ENCODE assay signal across 8 cellular contexts in genomic region chr5:140648132-140648432, GRCh38. TPM values are rescaled to one million over a fixed set of nuclear protein-coding genes. Genes with fewer than 3 reads are reported as not detected.
DNase-seq lines count a peak whose midpoint lies in the region; ATAC-seq, FAIRE-seq and TF ChIP-seq lines count a peak whose summit lies in the region.

No MANE protein-coding gene starts in this region.

- peak overlapping the region; percentile 90 for H3K4me2 ChIP-seq in HepG2 (ENCODE audit: low read depth, low read length)

- H3K4me1 ChIP-seq in HepG2 (ENCODE audit: insufficient read depth, low read length) (peaks cover 22% of the 10 kb centered on the region), upper lobe of right lung (peaks cover 21% of the 10 kb centered on the region)

- TSS peak; percentile 57 for BruUV-seq in HepG2 (replicated peaks; lab: Mats Ljungman, UMichigan)

- DNase-seq in activated naive CD4-positive, alpha-beta T cell treated with anti-CD3 and anti-CD28 coated beads, Interleukin-2, amount 10 ng/mL, durations not matched to agents 7 days and 5 days: no peak
- DNase-seq in activated naive CD4-positive, alpha-beta T cell treated with anti-CD3 and anti-CD28 coated beads, Interleukin-2, amount 50 U/mL, for 16 hours: no peak
- DNase-seq in activated naive CD8-positive, alpha-beta T cell treated with anti-CD3 and anti-CD28 coated beads, Interleukin-2, amount 10 ng/mL, durations not matched to agents 7 days and 5 days: no peak
- no peak for DNase-seq in HepG2 (ENCODE audit: low spot score)
- DNase-seq in upper lobe of right lung: no peak
- no peak for DNase-seq in T-helper 9 cell
- no peak for DNase-seq in NCI-H1048 (lab: John Stamatoyannopoulos, UW)

- TF ChIP-seq EP300 in HepG2 (IDR thresholded peaks at IDR 0.05; ENCODE audit: low read depth in 2 of 2, low read length in 2 of 2) (no peak), HepG2 (CRISPR knock-in tag; IDR thresholded peaks at IDR 0.05; ENCODE audit: borderline replicate concordance) (no peak)

- TF ChIP-seq CTCF in HepG2 (CRISPR knock-in tag; IDR thresholded peaks at IDR 0.05) (no peak), upper lobe of right lung (IDR thresholded peaks at IDR 0.05) (no peak)

- no peak for TF ChIP-seq RAD21 in HepG2 (CRISPR knock-in tag; IDR thresholded peaks at IDR 0.05)

- TF ChIP-seq POLR2A in HepG2 (IDR thresholded peaks at IDR 0.05; ENCODE audit: insufficient read depth in 1 of 2, low read depth in 2 of 2, low read length in 2 of 2): no peak

- no peak for FAIRE-seq in HepG2 (lab: Jason Lieb, UNC)

- ATAC-seq in activated naive CD8-positive, alpha-beta T cell treated with anti-CD3 and anti-CD28 coated beads, Interleukin-2, amount 10 ng/mL, durations not matched to agents 7 days and 5 days (ENCODE audit: low read depth): peak; percentile 27
- no peak for ATAC-seq in HepG2
- ATAC-seq in upper lobe of right lung: no peak
- no peak for ATAC-seq in HG03175 (IDR thresholded peaks at IDR 0.05; ENCODE audit: unreplicated experiment)

- no peak overlapping the region for H2AFZ ChIP-seq in HepG2 (ENCODE audit: low read length)

- no peaks in the 10 kb centered on the region for H4K20me1 ChIP-seq in HepG2 (ENCODE audit: insufficient read depth, low read length)

- H3K27ac ChIP-seq in HepG2 (ENCODE audit: extremely low read length, insufficient read depth, low read length) (peak overlapping the region; percentile 69), upper lobe of right lung (peak overlapping the region; percentile 86)

- peaks cover 10 to 48% of the 10 kb centered on the region in 2 experiments for H3K36me3 ChIP-seq in HepG2 (replicated peaks in 1 of 2; ENCODE audit: control insufficient read depth in 1 of 2, insufficient read depth in 2 of 2, low read length in 2 of 2)
- peaks cover 67% of the 10 kb centered on the region for H3K36me3 ChIP-seq in upper lobe of right lung

- intact Hi-C loops in HepG2 (cut with micrococcal nuclease; ENCODE audit: unreplicated experiment): loop anchor here (10.0 kb wide), 1 partner anchor 243 kb away; the partner anchor contains the start of gene ANKHD1
- intact Hi-C loops in upper lobe of right lung (cut with DNase I): no loop called here

- H3K27ac Mint-ChIP-seq in activated naive CD4-positive, alpha-beta T cell treated with anti-CD3 and anti-CD28 coated beads, Interleukin-2, amount 10 ng/mL, durations not matched to agents 7 days and 5 days: peak overlapping the region; percentile 99
- peak overlapping the region; percentile 98 for H3K27ac Mint-ChIP-seq in activated naive CD8-positive, alpha-beta T cell treated with anti-CD3 and anti-CD28 coated beads, Interleukin-2, amount 10 ng/mL, durations not matched to agents 7 days and 5 days

- H3K27me3 Mint-ChIP-seq in activated naive CD4-positive, alpha-beta T cell treated with anti-CD3 and anti-CD28 coated beads, Interleukin-2, amount 10 ng/mL, durations not matched to agents 7 days and 5 days: no peaks in the 10 kb centered on the region
- H3K27me3 Mint-ChIP-seq in activated naive CD8-positive, alpha-beta T cell treated with anti-CD3 and anti-CD28 coated beads, Interleukin-2, amount 10 ng/mL, durations not matched to agents 7 days and 5 days: no peaks in the 10 kb centered on the region

- H3K4me3 Mint-ChIP-seq in activated naive CD4-positive, alpha-beta T cell treated with anti-CD3 and anti-CD28 coated beads, Interleukin-2, amount 10 ng/mL, durations not matched to agents 7 days and 5 days: peak overlapping the region; percentile 99
- peak overlapping the region; percentile 97 for H3K4me3 Mint-ChIP-seq in activated naive CD8-positive, alpha-beta T cell treated with anti-CD3 and anti-CD28 coated beads, Interleukin-2, amount 10 ng/mL, durations not matched to agents 7 days and 5 days

- H3K9me3 Mint-ChIP-seq in activated naive CD4-positive, alpha-beta T cell treated with anti-CD3 and anti-CD28 coated beads, Interleukin-2, amount 10 ng/mL, durations not matched to agents 7 days and 5 days: no peaks in the 10 kb centered on the region
- no peaks in the 10 kb centered on the region for H3K9me3 Mint-ChIP-seq in activated naive CD8-positive, alpha-beta T cell treated with anti-CD3 and anti-CD28 coated beads, Interleukin-2, amount 10 ng/mL, durations not matched to agents 7 days and 5 days

- peak overlapping the region; percentile 93 for H3K9ac ChIP-seq in HepG2 (ENCODE audit: insufficient read depth, low read depth, low read length)

- H3K36me3 Mint-ChIP-seq in activated naive CD4-positive, alpha-beta T cell treated with anti-CD3 and anti-CD28 coated beads, Interleukin-2, amount 10 ng/mL, durations not matched to agents 7 days and 5 days: peaks cover 50% of the 10 kb centered on the region
- H3K36me3 Mint-ChIP-seq in activated naive CD8-positive, alpha-beta T cell treated with anti-CD3 and anti-CD28 coated beads, Interleukin-2, amount 10 ng/mL, durations not matched to agents 7 days and 5 days: peaks cover 27% of the 10 kb centered on the region

- WGBS in HepG2 (ENCODE audit: low lambda C conversion rate): 1% methylated on average over 8 of the region's 11 CpGs

- H3K27me3 ChIP-seq in HepG2 (ENCODE audit: control insufficient read depth in 1 of 2, insufficient read depth in 2 of 2, low read length in 2 of 2): no peaks in the 10 kb centered on the region; a peak in 2 of 5 replicates
- no peaks in the 10 kb centered on the region for H3K27me3 ChIP-seq in upper lobe of right lung

- peaks cover 28% of the 10 kb centered on the region for H3K79me2 ChIP-seq in HepG2 (ENCODE audit: insufficient read depth, low read length)

- H3K9me3 ChIP-seq in HepG2 (ENCODE audit: low read length) (no peaks in the 10 kb centered on the region), upper lobe of right lung (no peaks in the 10 kb centered on the region)

- CTCF ChIA-PET in activated naive CD4-positive, alpha-beta T cell treated with anti-CD3 and anti-CD28 coated beads, Interleukin-2, amount 10 ng/mL, durations not matched to agents 7 days and 5 days (lab: Charles Lee): interaction anchor here (0.8 to 2.9 kb wide), 7 partner anchors 9 to 405 kb away, joined by 3 to 23 read pairs (median 5); no protein-coding TSS in a partner anchor
- CTCF ChIA-PET in HepG2 (lab: Yijun Ruan, JAX; ENCODE audit: low intra/inter-chr PET ratio, low total read pairs): no interaction called here

- in situ Hi-C loops in HepG2 (cut with HindIII; ENCODE audit: extremely low pct_ligation_motif_present, low pct_unique_long_range_greater_than_20kb): no loop called here

- peaks cover 36% of the 10 kb centered on the region for H3K4me1 Mint-ChIP-seq in activated naive CD4-positive, alpha-beta T cell treated with anti-CD3 and anti-CD28 coated beads, Interleukin-2, amount 10 ng/mL, durations not matched to agents 7 days and 5 days
- peaks cover 19% of the 10 kb centered on the region for H3K4me1 Mint-ChIP-seq in activated naive CD8-positive, alpha-beta T cell treated with anti-CD3 and anti-CD28 coated beads, Interleukin-2, amount 10 ng/mL, durations not matched to agents 7 days and 5 days

- POLR2A ChIA-PET in activated naive CD8-positive, alpha-beta T cell treated with anti-CD3 and anti-CD28 coated beads, Interleukin-2, amount 10 ng/mL, durations not matched to agents 7 days and 5 days (lab: Charles Lee): interaction anchor here (0.8 to 2.8 kb wide), 19 partner anchors 9 to 276 kb away, joined by 3 to 38 read pairs (median 8); partner anchors contain the start of genes ANKHD1, APBB3, CD14 and EIF4EBP3
- POLR2A ChIA-PET in HepG2 (lab: Yijun Ruan, JAX): interaction anchor here (0.6 to 2.6 kb wide), 28 partner anchors 8 to 301 kb away, joined by 3 to 84 read pairs (median 5); partner anchors contain the start of genes ANKHD1, APBB3, CD14 and EIF4EBP3

- H3K4me3 ChIP-seq in HepG2 (replicated peaks in 1 of 3; ENCODE audit: insufficient read depth in 1 of 3, low read depth in 2 of 3, low read length in 3 of 3) (peak overlapping the region; percentile 82 to 98 (median 95)), upper lobe of right lung (peak overlapping the region; percentile 99)

RNA-seq across cellular contexts. Expression of gene IK, which starts 0.5 kb away (rescaled TPM):
- total RNA-seq in activated naive CD8-positive, alpha-beta T cell treated with anti-CD3 and anti-CD28 coated beads, Interleukin-2, amount 10 ng/mL, durations not matched to agents 7 days and 5 days: 100 to 1,000 TPM; 135 to 140 TPM
- 67.5 and 86.4 TPM in 2 replicates for total RNA-seq in HepG2 (2016; rRNA removed; fragmentation: Illumina TruSeq; extraction: Trizol)
- total RNA-seq in HepG2 (2016; cell fraction: cytosol; rRNA removed; fragmentation: Illumina TruSeq; extraction: Trizol; ENCODE audit: low read depth): 10.9 and 13.0 TPM in 2 replicates
- 67.8 and 81.2 TPM in 2 replicates for total RNA-seq in HepG2 (2016; cell fraction: insoluble cytoplasmic fraction; rRNA removed; fragmentation: Illumina TruSeq; extraction: Trizol)
- 12.8 and 18.0 TPM in 2 replicates for total RNA-seq in HepG2 (2016; cell fraction: membrane; rRNA removed; fragmentation: Illumina TruSeq; extraction: Trizol)
- 45.9 and 55.5 TPM in 2 replicates for total RNA-seq in HepG2 (2016; cell fraction: nucleus; rRNA removed; fragmentation: Illumina TruSeq; extraction: Trizol)
- polyA plus RNA-seq in HepG2 (2011; rRNA removed): 63.7 and 65.3 TPM in 2 replicates
- polyA plus RNA-seq in HepG2 (2011; cell fraction: cytosol; rRNA removed): 43.5 and 55.0 TPM in 2 replicates
- 132 and 195 TPM in 2 replicates for polyA plus RNA-seq in HepG2 (2011; cell fraction: nucleus; rRNA removed)
- polyA plus RNA-seq in HepG2 (2012): 61.8 and 72.2 TPM in 2 replicates
- 8.8 TPM in 2 replicates for polyA plus RNA-seq in HepG2 (2016; cell fraction: cytosol; fragmentation: Illumina TruSeq; extraction: Trizol; ENCODE audit: low read depth)
- polyA plus RNA-seq in HepG2 (2016; cell fraction: insoluble cytoplasmic fraction; fragmentation: Illumina TruSeq; extraction: Trizol; ENCODE audit: low read depth): 103 and 116 TPM in 2 replicates
- 8.1 and 11.8 TPM in 2 replicates for polyA plus RNA-seq in HepG2 (2016; cell fraction: membrane; fragmentation: Illumina TruSeq; extraction: Trizol; ENCODE audit: low read depth)
- polyA plus RNA-seq in HepG2 (2016; cell fraction: nucleus; fragmentation: Illumina TruSeq; extraction: Trizol; ENCODE audit: insufficient read depth, low read depth): 114 and 115 TPM in 2 replicates
- 32.1 and 98.6 TPM in 2 replicates for polyA minus RNA-seq in HepG2 (2011; rRNA and poly(A)+ RNA removed; ENCODE audit: low replicate concordance)
- 23.0 and 28.8 TPM in 2 replicates for polyA minus RNA-seq in HepG2 (2011; cell fraction: cytosol; rRNA and poly(A)+ RNA removed)
- 63.2 and 75.2 TPM in 2 replicates for polyA minus RNA-seq in HepG2 (2011; cell fraction: nucleus; rRNA and poly(A)+ RNA removed)
- 63.5 TPM for total RNA-seq in upper lobe of right lung

RNA-seq across cellular contexts. Expression of gene NDUFA2, which starts 0.7 kb away (rescaled TPM):
- total RNA-seq in activated naive CD8-positive, alpha-beta T cell treated with anti-CD3 and anti-CD28 coated beads, Interleukin-2, amount 10 ng/mL, durations not matched to agents 7 days and 5 days: 10 to 100 TPM; 65.9 to 66.6 TPM
- 97.2 and 103 TPM in 2 replicates for total RNA-seq in HepG2 (2016; rRNA removed; fragmentation: Illumina TruSeq; extraction: Trizol)
- 31.4 and 47.0 TPM in 2 replicates for total RNA-seq in HepG2 (2016; cell fraction: cytosol; rRNA removed; fragmentation: Illumina TruSeq; extraction: Trizol; ENCODE audit: low read depth)
- 93.8 and 118 TPM in 2 replicates for total RNA-seq in HepG2 (2016; cell fraction: insoluble cytoplasmic fraction; rRNA removed; fragmentation: Illumina TruSeq; extraction: Trizol)
- total RNA-seq in HepG2 (2016; cell fraction: membrane; rRNA removed; fragmentation: Illumina TruSeq; extraction: Trizol): 39.2 and 47.9 TPM in 2 replicates
- total RNA-seq in HepG2 (2016; cell fraction: nucleus; rRNA removed; fragmentation: Illumina TruSeq; extraction: Trizol): 35.2 and 41.9 TPM in 2 replicates
- polyA plus RNA-seq in HepG2 (2011; rRNA removed): 94.9 and 105 TPM in 2 replicates
- polyA plus RNA-seq in HepG2 (2011; cell fraction: cytosol; rRNA removed): 88.4 and 132 TPM in 2 replicates
- 34.5 and 35.4 TPM in 2 replicates for polyA plus RNA-seq in HepG2 (2011; cell fraction: nucleus; rRNA removed)
- 58.5 and 59.1 TPM in 2 replicates for polyA plus RNA-seq in HepG2 (2012)
- polyA plus RNA-seq in HepG2 (2016; cell fraction: cytosol; fragmentation: Illumina TruSeq; extraction: Trizol; ENCODE audit: low read depth): 35.9 and 45.1 TPM in 2 replicates
- 102 and 108 TPM in 2 replicates for polyA plus RNA-seq in HepG2 (2016; cell fraction: insoluble cytoplasmic fraction; fragmentation: Illumina TruSeq; extraction: Trizol; ENCODE audit: low read depth)
- polyA plus RNA-seq in HepG2 (2016; cell fraction: membrane; fragmentation: Illumina TruSeq; extraction: Trizol; ENCODE audit: low read depth): 35.6 and 44.9 TPM in 2 replicates
- 62.0 and 65.8 TPM in 2 replicates for polyA plus RNA-seq in HepG2 (2016; cell fraction: nucleus; fragmentation: Illumina TruSeq; extraction: Trizol; ENCODE audit: insufficient read depth, low read depth)
- 18.8 and 29.1 TPM in 2 replicates for polyA minus RNA-seq in HepG2 (2011; rRNA and poly(A)+ RNA removed; ENCODE audit: low replicate concordance)
- polyA minus RNA-seq in HepG2 (2011; cell fraction: cytosol; rRNA and poly(A)+ RNA removed): 11.2 and 15.4 TPM in 2 replicates
- 12.6 and 13.9 TPM in 2 replicates for polyA minus RNA-seq in HepG2 (2011; cell fraction: nucleus; rRNA and poly(A)+ RNA removed)
- total RNA-seq in upper lobe of right lung: 47.2 TPM

RNA-seq across cellular contexts. Expression of gene TMCO6, which starts 8.8 kb away (rescaled TPM):
- total RNA-seq in activated naive CD8-positive, alpha-beta T cell treated with anti-CD3 and anti-CD28 coated beads, Interleukin-2, amount 10 ng/mL, durations not matched to agents 7 days and 5 days: 10 to 100 TPM; 39.2 to 43.7 TPM
- 8.2 and 16.6 TPM in 2 replicates for total RNA-seq in HepG2 (2016; rRNA removed; fragmentation: Illumina TruSeq; extraction: Trizol)
- total RNA-seq in HepG2 (2016; cell fraction: cytosol; rRNA removed; fragmentation: Illumina TruSeq; extraction: Trizol; ENCODE audit: low read depth): 5.8 and 7.1 TPM in 2 replicates
- 7.7 and 17.8 TPM in 2 replicates for total RNA-seq in HepG2 (2016; cell fraction: insoluble cytoplasmic fraction; rRNA removed; fragmentation: Illumina TruSeq; extraction: Trizol)
- total RNA-seq in HepG2 (2016; cell fraction: membrane; rRNA removed; fragmentation: Illumina TruSeq; extraction: Trizol): 6.2 and 7.2 TPM in 2 replicates
- 33.8 and 34.3 TPM in 2 replicates for total RNA-seq in HepG2 (2016; cell fraction: nucleus; rRNA removed; fragmentation: Illumina TruSeq; extraction: Trizol)
- 28.2 and 36.3 TPM in 2 replicates for polyA plus RNA-seq in HepG2 (2011; rRNA removed)
- 19.5 and 25.9 TPM in 2 replicates for polyA plus RNA-seq in HepG2 (2011; cell fraction: cytosol; rRNA removed)
- polyA plus RNA-seq in HepG2 (2011; cell fraction: nucleus; rRNA removed): 235 and 295 TPM in 2 replicates
- 17.5 and 19.3 TPM in 2 replicates for polyA plus RNA-seq in HepG2 (2012)
- 2.1 and 2.6 TPM in 2 replicates for polyA plus RNA-seq in HepG2 (2016; cell fraction: cytosol; fragmentation: Illumina TruSeq; extraction: Trizol; ENCODE audit: low read depth)
- polyA plus RNA-seq in HepG2 (2016; cell fraction: insoluble cytoplasmic fraction; fragmentation: Illumina TruSeq; extraction: Trizol; ENCODE audit: low read depth): 5.9 and 6.4 TPM in 2 replicates
- polyA plus RNA-seq in HepG2 (2016; cell fraction: membrane; fragmentation: Illumina TruSeq; extraction: Trizol; ENCODE audit: low read depth): 3.2 and 5.9 TPM in 2 replicates
- 57.6 and 58.2 TPM in 2 replicates for polyA plus RNA-seq in HepG2 (2016; cell fraction: nucleus; fragmentation: Illumina TruSeq; extraction: Trizol; ENCODE audit: insufficient read depth, low read depth)
- polyA minus RNA-seq in HepG2 (2011; rRNA and poly(A)+ RNA removed; ENCODE audit: low replicate concordance): 28.7 and 45.7 TPM in 2 replicates
- 5.5 and 5.7 TPM in 2 replicates for polyA minus RNA-seq in HepG2 (2011; cell fraction: cytosol; rRNA and poly(A)+ RNA removed)
- 74.2 and 90.0 TPM in 2 replicates for polyA minus RNA-seq in HepG2 (2011; cell fraction: nucleus; rRNA and poly(A)+ RNA removed)
- 10.7 TPM for total RNA-seq in upper lobe of right lung

RNA-seq across cellular contexts. Expression of gene CD14, which starts 15.1 kb away (rescaled TPM):
- 1 to 10 TPM; 3.5 to 4.1 TPM for total RNA-seq in activated naive CD8-positive, alpha-beta T cell treated with anti-CD3 and anti-CD28 coated beads, Interleukin-2, amount 10 ng/mL, durations not matched to agents 7 days and 5 days
- 0.70 and 1.7 TPM in 2 replicates for total RNA-seq in HepG2 (2016; rRNA removed; fragmentation: Illumina TruSeq; extraction: Trizol)
- 0.35 and 0.40 TPM in 2 replicates for total RNA-seq in HepG2 (2016; cell fraction: cytosol; rRNA removed; fragmentation: Illumina TruSeq; extraction: Trizol; ENCODE audit: low read depth)
- total RNA-seq in HepG2 (2016; cell fraction: insoluble cytoplasmic fraction; rRNA removed; fragmentation: Illumina TruSeq; extraction: Trizol): 1.4 TPM in 2 replicates
- 0.22 and 0.31 TPM in 2 replicates for total RNA-seq in HepG2 (2016; cell fraction: membrane; rRNA removed; fragmentation: Illumina TruSeq; extraction: Trizol)
- 1.5 and 1.7 TPM in 2 replicates for total RNA-seq in HepG2 (2016; cell fraction: nucleus; rRNA removed; fragmentation: Illumina TruSeq; extraction: Trizol)
- polyA plus RNA-seq in HepG2 (2011; rRNA removed): 4.7 and 9.8 TPM in 2 replicates
- polyA plus RNA-seq in HepG2 (2011; cell fraction: cytosol; rRNA removed): 4.5 and 5.6 TPM in 2 replicates
- 3.9 and 7.5 TPM in 2 replicates for polyA plus RNA-seq in HepG2 (2011; cell fraction: nucleus; rRNA removed)
- 2.7 and 8.6 TPM in 2 replicates for polyA plus RNA-seq in HepG2 (2012)
- 0.16 and 0.26 TPM in 2 replicates for polyA plus RNA-seq in HepG2 (2016; cell fraction: cytosol; fragmentation: Illumina TruSeq; extraction: Trizol; ENCODE audit: low read depth)
- polyA plus RNA-seq in HepG2 (2016; cell fraction: insoluble cytoplasmic fraction; fragmentation: Illumina TruSeq; extraction: Trizol; ENCODE audit: low read depth): 0.59 and 0.86 TPM in 2 replicates
- 0.15 and 0.20 TPM in 2 replicates for polyA plus RNA-seq in HepG2 (2016; cell fraction: membrane; fragmentation: Illumina TruSeq; extraction: Trizol; ENCODE audit: low read depth)
- polyA plus RNA-seq in HepG2 (2016; cell fraction: nucleus; fragmentation: Illumina TruSeq; extraction: Trizol; ENCODE audit: insufficient read depth, low read depth): 1.8 and 4.1 TPM in 2 replicates
- polyA minus RNA-seq in HepG2 (2011; rRNA and poly(A)+ RNA removed; ENCODE audit: low replicate concordance): 0.16 and 4.7 TPM in 2 replicates
- 2.6 and 4.0 TPM in 2 replicates for polyA minus RNA-seq in HepG2 (2011; cell fraction: cytosol; rRNA and poly(A)+ RNA removed)
- 0.90 and 1.5 TPM in 2 replicates for polyA minus RNA-seq in HepG2 (2011; cell fraction: nucleus; rRNA and poly(A)+ RNA removed)
- total RNA-seq in upper lobe of right lung: 127 TPM

RNA-seq across cellular contexts. Expression of gene WDR55, which starts 16.6 kb away (rescaled TPM):
- total RNA-seq in activated naive CD8-positive, alpha-beta T cell treated with anti-CD3 and anti-CD28 coated beads, Interleukin-2, amount 10 ng/mL, durations not matched to agents 7 days and 5 days: 10 to 100 TPM; 41.8 to 45.4 TPM
- 18.2 and 18.5 TPM in 2 replicates for total RNA-seq in HepG2 (2016; rRNA removed; fragmentation: Illumina TruSeq; extraction: Trizol)
- total RNA-seq in HepG2 (2016; cell fraction: cytosol; rRNA removed; fragmentation: Illumina TruSeq; extraction: Trizol; ENCODE audit: low read depth): 1.8 and 2.8 TPM in 2 replicates
- 17.1 and 17.6 TPM in 2 replicates for total RNA-seq in HepG2 (2016; cell fraction: insoluble cytoplasmic fraction; rRNA removed; fragmentation: Illumina TruSeq; extraction: Trizol)
- 8.8 TPM in 2 replicates for total RNA-seq in HepG2 (2016; cell fraction: membrane; rRNA removed; fragmentation: Illumina TruSeq; extraction: Trizol)
- total RNA-seq in HepG2 (2016; cell fraction: nucleus; rRNA removed; fragmentation: Illumina TruSeq; extraction: Trizol): 16.0 and 18.3 TPM in 2 replicates
- polyA plus RNA-seq in HepG2 (2011; rRNA removed): 17.7 and 23.4 TPM in 2 replicates
- 15.6 and 19.1 TPM in 2 replicates for polyA plus RNA-seq in HepG2 (2011; cell fraction: cytosol; rRNA removed)
- polyA plus RNA-seq in HepG2 (2011; cell fraction: nucleus; rRNA removed): 55.5 and 55.6 TPM in 2 replicates
- polyA plus RNA-seq in HepG2 (2012): 13.9 and 15.2 TPM in 2 replicates
- polyA plus RNA-seq in HepG2 (2016; cell fraction: cytosol; fragmentation: Illumina TruSeq; extraction: Trizol; ENCODE audit: low read depth): 1.9 and 2.1 TPM in 2 replicates
- polyA plus RNA-seq in HepG2 (2016; cell fraction: insoluble cytoplasmic fraction; fragmentation: Illumina TruSeq; extraction: Trizol; ENCODE audit: low read depth): 15.5 and 17.3 TPM in 2 replicates
- 5.0 and 5.9 TPM in 2 replicates for polyA plus RNA-seq in HepG2 (2016; cell fraction: membrane; fragmentation: Illumina TruSeq; extraction: Trizol; ENCODE audit: low read depth)
- polyA plus RNA-seq in HepG2 (2016; cell fraction: nucleus; fragmentation: Illumina TruSeq; extraction: Trizol; ENCODE audit: insufficient read depth, low read depth): 50.1 and 52.2 TPM in 2 replicates
- polyA minus RNA-seq in HepG2 (2011; rRNA and poly(A)+ RNA removed; ENCODE audit: low replicate concordance): 24.4 and 41.7 TPM in 2 replicates
- polyA minus RNA-seq in HepG2 (2011; cell fraction: cytosol; rRNA and poly(A)+ RNA removed): 14.0 and 14.3 TPM in 2 replicates
- polyA minus RNA-seq in HepG2 (2011; cell fraction: nucleus; rRNA and poly(A)+ RNA removed): 19.7 and 20.5 TPM in 2 replicates
- 23.4 TPM for total RNA-seq in upper lobe of right lung
